11 cellular contexts compared by ENCODE assay signal in the genomic region with DNA sequence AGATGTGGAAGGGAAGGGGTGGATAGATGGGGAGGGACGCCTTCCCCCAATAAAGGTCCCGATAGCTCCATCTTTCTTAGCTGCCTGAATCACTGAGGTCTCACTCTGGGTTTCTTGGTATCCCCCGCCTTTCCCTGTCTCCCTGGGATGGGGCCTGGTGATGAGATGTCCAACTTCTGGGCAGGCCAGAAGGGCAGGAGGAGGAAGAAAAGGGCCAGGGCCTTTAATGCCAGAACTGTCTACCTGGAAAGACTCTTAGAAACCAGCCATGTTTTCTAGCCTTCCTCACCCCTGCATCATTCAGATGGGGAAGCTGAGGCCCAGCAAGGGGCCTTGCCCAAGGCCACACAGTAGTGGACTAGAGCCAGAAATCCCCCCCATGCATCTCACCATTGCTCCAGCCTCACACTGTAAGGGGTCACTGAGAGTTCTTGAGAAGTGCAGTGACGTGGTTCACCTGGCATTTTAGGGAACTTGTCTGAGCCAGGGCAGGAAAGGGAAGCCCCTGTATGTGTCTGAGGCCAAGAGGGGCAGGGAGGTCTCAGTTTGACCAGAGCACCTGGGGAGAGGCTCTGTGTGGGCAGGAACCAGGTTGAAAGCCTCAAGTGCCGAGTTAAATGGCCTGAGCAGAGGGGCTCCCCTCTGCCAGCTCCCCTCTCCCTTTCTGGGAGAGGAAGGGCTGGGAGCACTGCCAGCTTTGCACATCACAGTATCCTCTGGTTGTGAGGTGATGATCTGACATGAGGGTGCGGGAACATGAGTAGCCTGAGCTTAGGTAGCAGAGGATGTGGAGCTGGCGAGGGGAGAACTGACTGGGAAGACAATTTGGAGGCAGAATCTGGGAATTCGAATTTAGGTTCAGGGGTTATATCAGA. TPM values are rescaled to one million over a fixed set of nuclear protein-coding genes. Genes with fewer than 3 reads are reported as not detected.
DNase-seq lines count a peak whose midpoint lies in the region; ATAC-seq, FAIRE-seq and TF ChIP-seq lines count a peak whose summit lies in the region.
"Had no signal": no experiment of that assay in that cellular context is flagged by ENCODE, and none has a peak within 500 bp of the region (broad histone marks: within the 10 kb centered on the region; RNA-seq: fewer than 3 reads in every experiment).

No MANE protein-coding gene starts in this region.

- H3K4me2 ChIP-seq in HepG2 (ENCODE audit: low read depth, low read length): peak overlapping the region; percentile 30; the same call in 1 of the 2 replicates

- H3K27ac ChIP-seq in adrenal gland (peak overlapping the region in 4 of 5 donors; percentile 5 to 90 (median 46)), HepG2 (ENCODE audit: extremely low read length, insufficient read depth, low read length) (no peak overlapping the region), stomach (peak overlapping the region; percentile 43 to 95 (median 85))

- H3K4me1 ChIP-seq in adrenal gland (replicated peaks in 1 of 2): peaks cover 6 to 39% of the 10 kb centered on the region in 2 donors
- peaks cover 83% of the 10 kb centered on the region for H3K4me1 ChIP-seq in HepG2 (ENCODE audit: insufficient read depth, low read length)
- peaks cover 72 to 100% (median 87%) of the 10 kb centered on the region in 4 donors for H3K4me1 ChIP-seq in stomach

- no peaks in the 10 kb centered on the region; the same call in 1 of the 2 replicates for H3K27me3 ChIP-seq in H7 (ENCODE audit: control insufficient read depth, insufficient read depth, low read length)
- H3K27me3 ChIP-seq in adrenal gland: no peaks in the 10 kb centered on the region
- no peaks in the 10 kb centered on the region for H3K27me3 ChIP-seq in HepG2 (ENCODE audit: control insufficient read depth in 1 of 2, insufficient read depth in 2 of 2, low read length in 2 of 2)
- H3K27me3 ChIP-seq in stomach: no peaks in the 10 kb centered on the region

- no peak overlapping the region for H3K4me3 ChIP-seq in H7 (ENCODE audit: insufficient read depth, low read depth, low read length)
- no peak overlapping the region for H3K4me3 ChIP-seq in adrenal gland
- no peak overlapping the region for H3K4me3 ChIP-seq in HepG2 (replicated peaks in 1 of 3; ENCODE audit: insufficient read depth in 1 of 3, low read depth in 2 of 3, low read length in 3 of 3)
- H3K4me3 ChIP-seq in stomach: no peak overlapping the region

- H3K9me3 ChIP-seq in adrenal gland (replicated peaks in 1 of 3) (no peaks in the 10 kb centered on the region), HepG2 (ENCODE audit: low read length) (no peaks in the 10 kb centered on the region), stomach (no peaks in the 10 kb centered on the region)

- H4K20me1 ChIP-seq in HepG2 (ENCODE audit: insufficient read depth, low read length): peaks cover 7% of the 10 kb centered on the region; the same call in 1 of the 2 replicates

- ATAC-seq in HepG2: no peak
- ATAC-seq in HG03565 (IDR thresholded peaks at IDR 0.05; ENCODE audit: unreplicated experiment): no peak
- ATAC-seq: esophagus mucosa, Panc1 had no signal

- 55 to 74% (median 65%) methylated on average over 4 to 8 of the region's 8 CpGs for WGBS in adrenal gland, 4 donors
- 87% methylated on average over 8 of the region's 8 CpGs for WGBS in HepG2 (ENCODE audit: low lambda C conversion rate)
- WGBS in stomach, 5 donors: 53 to 78% (median 66%) methylated on average over 8 of the region's 8 CpGs

- DNase-seq in H7: peak; percentile 46
- DNase-seq in adrenal gland: no peak
- DNase-seq in HepG2 (ENCODE audit: low spot score): no peak
- DNase-seq in stomach: no peak
- no peak for DNase-seq in retina
- DNase-seq in NCI-H526 (lab: John Stamatoyannopoulos, UW): no peak
- no peak for DNase-seq in activated CD4-positive, alpha-beta T cell treated with anti-CD3 and anti-CD28 coated beads, Interleukin-2, amount 50 U/mL, for 48 hours
- DNase-seq: activated T-cell treated with anti-CD3 and anti-CD28 coated beads, Interleukin-2, amount 50 U/mL, for 24 hours had no signal

- TF ChIP-seq EP300 in HepG2 (IDR thresholded peaks at IDR 0.05; ENCODE audit: low read depth in 2 of 2, low read length in 2 of 2): no peak
- TF ChIP-seq EP300 in HepG2 (CRISPR knock-in tag; IDR thresholded peaks at IDR 0.05; ENCODE audit: borderline replicate concordance): no peak
- no peak for TF ChIP-seq EP300 in stomach (IDR thresholded peaks at IDR 0.05)

- no peak for TF ChIP-seq CTCF in adrenal gland (IDR thresholded peaks at IDR 0.05)
- no peak for TF ChIP-seq CTCF in HepG2 (CRISPR knock-in tag; IDR thresholded peaks at IDR 0.05)
- TF ChIP-seq CTCF in stomach (IDR thresholded peaks at IDR 0.05): no peak

- intact Hi-C loops in adrenal gland (cut with DNase I) (no loop called here), HepG2 (cut with micrococcal nuclease; ENCODE audit: unreplicated experiment) (no loop called here), stomach (cut with DNase I; ENCODE audit: low total_unique reads) (no loop called here)

- TF ChIP-seq POLR2A in adrenal gland (IDR thresholded peaks at IDR 0.05): no peak
- no peak for TF ChIP-seq POLR2A in HepG2 (IDR thresholded peaks at IDR 0.05; ENCODE audit: insufficient read depth in 1 of 2, low read depth in 2 of 2, low read length in 2 of 2)
- TF ChIP-seq POLR2A in stomach (IDR thresholded peaks at IDR 0.05): no peak

- CTCF ChIA-PET in HepG2 (lab: Yijun Ruan, JAX; ENCODE audit: low intra/inter-chr PET ratio, low total read pairs): no interaction called here

- H3K79me2 ChIP-seq in HepG2 (ENCODE audit: insufficient read depth, low read length): peaks cover 30% of the 10 kb centered on the region

- no peak overlapping the region for H2AFZ ChIP-seq in HepG2 (ENCODE audit: low read length)

- TF ChIP-seq RAD21 in HepG2 (CRISPR knock-in tag; IDR thresholded peaks at IDR 0.05): no peak

- BruUV-seq in HepG2 (replicated peaks; lab: Mats Ljungman, UMichigan): no TSS peak

- FAIRE-seq in HepG2 (lab: Jason Lieb, UNC): no peak

- POLR2A ChIA-PET in HepG2 (lab: Yijun Ruan, JAX): interaction anchor here (1.1 to 10.1 kb wide), 4 partner anchors 8 to 15 kb away, joined by 4 to 205 read pairs (median 22); partner anchors contain the start of gene ARHGEF17

- no peak overlapping the region for H3K9ac ChIP-seq in HepG2 (ENCODE audit: insufficient read depth, low read depth, low read length)

- H3K36me3 ChIP-seq in H7 (replicated peaks; ENCODE audit: control insufficient read depth, insufficient read depth, low read length) (no peaks in the 10 kb centered on the region; the same call in 1 of the 2 replicates), adrenal gland (replicated peaks in 1 of 2) (no peaks in the 10 kb centered on the region), HepG2 (replicated peaks in 1 of 2; ENCODE audit: control insufficient read depth in 1 of 2, insufficient read depth in 2 of 2, low read length in 2 of 2) (peaks cover 6 to 21% of the 10 kb centered on the region in 2 experiments; a peak in 4 of 5 replicates), stomach (no peaks in the 10 kb centered on the region)

- in situ Hi-C loops in HepG2 (cut with HindIII; ENCODE audit: extremely low pct_ligation_motif_present, low pct_unique_long_range_greater_than_20kb): no loop called here

RNA-seq across cellular contexts. Expression of gene ARHGEF17, which starts 14.3 kb away (rescaled TPM):
- total RNA-seq in H7 (2014; rRNA removed; shearing (Covaris generic)): 3.3 and 6.6 TPM in 2 replicates
- total RNA-seq in adrenal gland: 10 to 100 TPM; 12.7 to 35.5 (median 22.7) TPM
- 10 to 100 TPM in 2 of 3 donors, 1 to 10 TPM in 1; 8.1 to 48.2 (median 18.8) TPM for polyA plus RNA-seq in adrenal gland
- total RNA-seq in HepG2 (2016; rRNA removed; fragmentation: Illumina TruSeq; extraction: Trizol): 5.7 and 10.7 TPM in 2 replicates
- total RNA-seq in HepG2 (2016; cell fraction: cytosol; rRNA removed; fragmentation: Illumina TruSeq; extraction: Trizol; ENCODE audit: low read depth): 4.6 and 5.1 TPM in 2 replicates
- 3.7 and 12.1 TPM in 2 replicates for total RNA-seq in HepG2 (2016; cell fraction: insoluble cytoplasmic fraction; rRNA removed; fragmentation: Illumina TruSeq; extraction: Trizol)
- 3.3 and 3.8 TPM in 2 replicates for total RNA-seq in HepG2 (2016; cell fraction: membrane; rRNA removed; fragmentation: Illumina TruSeq; extraction: Trizol)
- 20.3 and 20.6 TPM in 2 replicates for total RNA-seq in HepG2 (2016; cell fraction: nucleus; rRNA removed; fragmentation: Illumina TruSeq; extraction: Trizol)
- polyA plus RNA-seq in HepG2 (2011; rRNA removed): 28.8 and 37.7 TPM in 2 replicates
- polyA plus RNA-seq in HepG2 (2011; cell fraction: cytosol; rRNA removed): 7.4 and 13.6 TPM in 2 replicates
- polyA plus RNA-seq in HepG2 (2011; cell fraction: nucleus; rRNA removed): 250 and 318 TPM in 2 replicates
- polyA plus RNA-seq in HepG2 (2012): 17.9 and 20.3 TPM in 2 replicates
- 0.35 and 0.64 TPM in 2 replicates for polyA plus RNA-seq in HepG2 (2016; cell fraction: cytosol; fragmentation: Illumina TruSeq; extraction: Trizol; ENCODE audit: low read depth)
- polyA plus RNA-seq in HepG2 (2016; cell fraction: insoluble cytoplasmic fraction; fragmentation: Illumina TruSeq; extraction: Trizol; ENCODE audit: low read depth): 5.4 and 7.1 TPM in 2 replicates
- polyA plus RNA-seq in HepG2 (2016; cell fraction: membrane; fragmentation: Illumina TruSeq; extraction: Trizol; ENCODE audit: low read depth): 0.76 and 0.94 TPM in 2 replicates
- polyA plus RNA-seq in HepG2 (2016; cell fraction: nucleus; fragmentation: Illumina TruSeq; extraction: Trizol; ENCODE audit: insufficient read depth, low read depth): 83.1 and 89.4 TPM in 2 replicates
- polyA minus RNA-seq in HepG2 (2011; rRNA and poly(A)+ RNA removed; ENCODE audit: low replicate concordance): 41.7 and 126 TPM in 2 replicates
- 13.5 and 20.6 TPM in 2 replicates for polyA minus RNA-seq in HepG2 (2011; cell fraction: cytosol; rRNA and poly(A)+ RNA removed)
- polyA minus RNA-seq in HepG2 (2011; cell fraction: nucleus; rRNA and poly(A)+ RNA removed): 85.9 and 99.9 TPM in 2 replicates
- total RNA-seq in stomach: 10 to 100 TPM; 29.9 to 66.5 (median 38.8) TPM
- 10 to 100 TPM in 2 of 3 donors, 1 to 10 TPM in 1; 5.0 to 13.1 (median 10.8) TPM for polyA plus RNA-seq in stomach

RNA-seq across cellular contexts. Expression of gene P2RY6, which starts 50.2 kb away (rescaled TPM):
- 0.66 TPM in 1 of 2 replicates, not detected in the other for total RNA-seq in H7 (2014; rRNA removed; shearing (Covaris generic))
- total RNA-seq in adrenal gland: 1 to 10 TPM; 3.7 to 5.9 (median 4.6) TPM
- 1 to 10 TPM in 1 of 3 donors, under 1 TPM in 2; 0.75 to 2.3 (median 0.97) TPM for polyA plus RNA-seq in adrenal gland
- total RNA-seq in HepG2 (2016; rRNA removed; fragmentation: Illumina TruSeq; extraction: Trizol): 0.11 and 0.29 TPM in 2 replicates
- 0.10 TPM in 1 of 2 replicates, not detected in the other for total RNA-seq in HepG2 (2016; cell fraction: cytosol; rRNA removed; fragmentation: Illumina TruSeq; extraction: Trizol; ENCODE audit: low read depth)
- 0.13 and 0.27 TPM in 2 replicates for total RNA-seq in HepG2 (2016; cell fraction: insoluble cytoplasmic fraction; rRNA removed; fragmentation: Illumina TruSeq; extraction: Trizol)
- not detected in 2 replicates for total RNA-seq in HepG2 (2016; cell fraction: membrane; rRNA removed; fragmentation: Illumina TruSeq; extraction: Trizol)
- total RNA-seq in HepG2 (2016; cell fraction: nucleus; rRNA removed; fragmentation: Illumina TruSeq; extraction: Trizol): not detected in 2 replicates
- polyA plus RNA-seq in HepG2 (2011; rRNA removed): 0.09 and 0.29 TPM in 2 replicates
- polyA plus RNA-seq in HepG2 (2011; cell fraction: cytosol; rRNA removed): 0.10 and 0.12 TPM in 2 replicates
- 0.05 and 0.35 TPM in 2 replicates for polyA plus RNA-seq in HepG2 (2011; cell fraction: nucleus; rRNA removed)
- 0.24 TPM in 1 of 2 replicates, not detected in the other for polyA plus RNA-seq in HepG2 (2012)
- polyA plus RNA-seq in HepG2 (2016; cell fraction: cytosol; fragmentation: Illumina TruSeq; extraction: Trizol; ENCODE audit: low read depth): 0.05 and 0.06 TPM in 2 replicates
- 0.10 and 0.20 TPM in 2 replicates for polyA plus RNA-seq in HepG2 (2016; cell fraction: insoluble cytoplasmic fraction; fragmentation: Illumina TruSeq; extraction: Trizol; ENCODE audit: low read depth)
- polyA plus RNA-seq in HepG2 (2016; cell fraction: membrane; fragmentation: Illumina TruSeq; extraction: Trizol; ENCODE audit: low read depth): 0.10 and 0.17 TPM in 2 replicates
- polyA plus RNA-seq in HepG2 (2016; cell fraction: nucleus; fragmentation: Illumina TruSeq; extraction: Trizol; ENCODE audit: insufficient read depth, low read depth): 0.36 and 0.41 TPM in 2 replicates
- polyA minus RNA-seq in HepG2 (2011; rRNA and poly(A)+ RNA removed; ENCODE audit: low replicate concordance): 0.40 and 1.7 TPM in 2 replicates
- polyA minus RNA-seq in HepG2 (2011; cell fraction: cytosol; rRNA and poly(A)+ RNA removed): not detected in 2 replicates
- polyA minus RNA-seq in HepG2 (2011; cell fraction: nucleus; rRNA and poly(A)+ RNA removed): 0.12 and 0.26 TPM in 2 replicates
- 1 to 10 TPM in 1 of 5 donors, under 1 TPM in 1, not detected in 3; 0.29 to 1.3 TPM for total RNA-seq in stomach
- polyA plus RNA-seq in stomach: 1 to 10 TPM; 1.2 to 2.9 (median 2.1) TPM

RNA-seq across cellular contexts. Expression of gene RELT, which starts 53.9 kb away (rescaled TPM):
- total RNA-seq in H7 (2014; rRNA removed; shearing (Covaris generic)): 6.4 and 8.3 TPM in 2 replicates
- total RNA-seq in adrenal gland: 1 to 10 TPM; 4.4 to 8.7 (median 6.4) TPM
- 1 to 10 TPM in 2 of 3 donors, under 1 TPM in 1; 0.73 to 4.7 (median 2.3) TPM for polyA plus RNA-seq in adrenal gland
- 1.6 and 4.7 TPM in 2 replicates for total RNA-seq in HepG2 (2016; rRNA removed; fragmentation: Illumina TruSeq; extraction: Trizol)
- total RNA-seq in HepG2 (2016; cell fraction: cytosol; rRNA removed; fragmentation: Illumina TruSeq; extraction: Trizol; ENCODE audit: low read depth): 2.8 and 3.4 TPM in 2 replicates
- 1.8 and 4.7 TPM in 2 replicates for total RNA-seq in HepG2 (2016; cell fraction: insoluble cytoplasmic fraction; rRNA removed; fragmentation: Illumina TruSeq; extraction: Trizol)
- 4.0 and 4.2 TPM in 2 replicates for total RNA-seq in HepG2 (2016; cell fraction: membrane; rRNA removed; fragmentation: Illumina TruSeq; extraction: Trizol)
- total RNA-seq in HepG2 (2016; cell fraction: nucleus; rRNA removed; fragmentation: Illumina TruSeq; extraction: Trizol): 5.4 TPM in 2 replicates
- polyA plus RNA-seq in HepG2 (2011; rRNA removed): 2.5 and 3.5 TPM in 2 replicates
- polyA plus RNA-seq in HepG2 (2011; cell fraction: cytosol; rRNA removed): 2.1 and 3.1 TPM in 2 replicates
- 12.5 and 18.1 TPM in 2 replicates for polyA plus RNA-seq in HepG2 (2011; cell fraction: nucleus; rRNA removed)
- 1.0 and 2.7 TPM in 2 replicates for polyA plus RNA-seq in HepG2 (2012)
- 0.36 and 0.55 TPM in 2 replicates for polyA plus RNA-seq in HepG2 (2016; cell fraction: cytosol; fragmentation: Illumina TruSeq; extraction: Trizol; ENCODE audit: low read depth)
- polyA plus RNA-seq in HepG2 (2016; cell fraction: insoluble cytoplasmic fraction; fragmentation: Illumina TruSeq; extraction: Trizol; ENCODE audit: low read depth): 1.4 TPM in 2 replicates
- 0.68 and 0.80 TPM in 2 replicates for polyA plus RNA-seq in HepG2 (2016; cell fraction: membrane; fragmentation: Illumina TruSeq; extraction: Trizol; ENCODE audit: low read depth)
- polyA plus RNA-seq in HepG2 (2016; cell fraction: nucleus; fragmentation: Illumina TruSeq; extraction: Trizol; ENCODE audit: insufficient read depth, low read depth): 14.8 and 15.4 TPM in 2 replicates
- polyA minus RNA-seq in HepG2 (2011; rRNA and poly(A)+ RNA removed; ENCODE audit: low replicate concordance): 7.0 and 19.1 TPM in 2 replicates
- polyA minus RNA-seq in HepG2 (2011; cell fraction: cytosol; rRNA and poly(A)+ RNA removed): 1.7 and 2.0 TPM in 2 replicates
- polyA minus RNA-seq in HepG2 (2011; cell fraction: nucleus; rRNA and poly(A)+ RNA removed): 5.2 and 7.6 TPM in 2 replicates
- 10 to 100 TPM in 1 of 5 donors, 1 to 10 TPM in 2, not detected in 2; 2.2 to 18.7 (median 2.9) TPM for total RNA-seq in stomach
- polyA plus RNA-seq in stomach: 1 to 10 TPM; 1.2 to 1.6 (median 1.2) TPM
